In the genomic region with DNA sequence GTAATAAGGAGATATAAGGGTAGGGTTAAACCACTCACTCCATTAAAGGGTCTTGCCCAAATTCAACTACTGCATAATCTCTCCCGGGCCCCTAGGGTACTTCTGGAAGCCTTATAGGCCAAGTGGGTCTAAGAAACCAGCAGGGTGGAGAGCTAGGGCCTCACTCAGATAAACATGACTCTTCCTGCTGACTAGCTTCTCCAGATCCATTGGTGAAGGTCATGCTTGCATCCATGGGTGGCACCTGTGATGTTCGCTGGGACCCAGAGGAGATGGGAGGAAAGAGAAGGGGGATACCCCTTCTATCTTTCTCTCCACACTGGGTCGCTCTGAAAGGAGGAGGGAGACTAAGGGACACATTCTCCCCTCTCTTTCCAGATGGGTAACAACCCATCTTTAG, we compare ENCODE assay signal across 25 cellular contexts. TPM values are rescaled to one million over a fixed set of nuclear protein-coding genes. Genes with fewer than 3 reads are reported as not detected.
DNase-seq lines count a peak whose midpoint lies in the region; ATAC-seq, FAIRE-seq and TF ChIP-seq lines count a peak whose summit lies in the region.
"Had no signal": no experiment of that assay in that cellular context is flagged by ENCODE, and none has a peak within 500 bp of the region (broad histone marks: within the 10 kb centered on the region; RNA-seq: fewer than 3 reads in every experiment).

No MANE protein-coding gene starts in this region.

- H4K8ac ChIP-seq in neuronal stem cell (ENCODE audit: low read depth, low read length), result no peak overlapping the region

- H2BK15ac ChIP-seq in neuronal stem cell (ENCODE audit: low read length), result no peak overlapping the region

- H3K4me3 ChIP-seq in HCT116 (replicated peaks in 1 of 2; ENCODE audit: low read depth in 1 of 2, low read length in 2 of 2) (no peak overlapping the region), HEK293 (ENCODE audit: low read depth, low read length) (no peak overlapping the region), neuronal stem cell (ENCODE audit: low read length in 2 of 2) (no peak overlapping the region)
- H3K4me3 ChIP-seq: GM12878 had no signal

- H3K27ac ChIP-seq in HCT116 (ENCODE audit: low read depth, low read length) (no peak overlapping the region), HEK293 (ENCODE audit: extremely low read depth, low read depth, low read length) (no peak overlapping the region), neuronal stem cell (replicated peaks; ENCODE audit: low read length) (no peak overlapping the region)

- no peak overlapping the region for H3K27ac Mint-ChIP-seq in T-cell
- H3K27ac Mint-ChIP-seq: CD8-positive, alpha-beta memory T cell had no signal

- H2BK12ac ChIP-seq in neuronal stem cell (ENCODE audit: low read length), result no peak overlapping the region

- no peak for FAIRE-seq in HTR-8/SVneo (lab: Jason Lieb, UNC)
- FAIRE-seq: A204.1, GM12878, GM19239, H1 had no signal

- peaks cover 15% of the 10 kb centered on the region for H3K36me3 Mint-ChIP-seq in T-cell

- H3K9ac ChIP-seq in HCT116 (ENCODE audit: low read length) (no peak overlapping the region), neuronal stem cell (ENCODE audit: low read depth, low read length, poor library complexity) (no peak overlapping the region)

- TF ChIP-seq RAD21 in HCT116 (IDR thresholded peaks at IDR 0.05; ENCODE audit: low read depth), result no peak

- no peaks in the 10 kb centered on the region for H3K79me1 ChIP-seq in neuronal stem cell (ENCODE audit: low read depth, low read length)

- no peaks in the 10 kb centered on the region for H4K20me1 ChIP-seq in HCT116 (ENCODE audit: insufficient read depth)

- peaks cover 11 to 39% (median 38%) of the 10 kb centered on the region in 3 donors for H3K9me3 Mint-ChIP-seq in T-cell

- H3K9me3 ChIP-seq in HCT116 (ENCODE audit: control insufficient read depth in 1 of 2, insufficient read depth in 1 of 2, low read depth in 1 of 2, low read length in 2 of 2), result peaks cover 9 to 10% of the 10 kb centered on the region in 2 experiments; a peak in 2 of 4 replicates
- H3K9me3 ChIP-seq in HEK293 (ENCODE audit: control insufficient read depth, insufficient read depth, low read depth, low read length), result no peaks in the 10 kb centered on the region
- H3K9me3 ChIP-seq in neuronal stem cell (replicated peaks in 1 of 2; ENCODE audit: control insufficient read depth in 2 of 2, insufficient read depth in 1 of 2, low read depth in 1 of 2, low read length in 2 of 2), result peaks cover 13% of the 10 kb centered on the region in 2 donors

- no peaks in the 10 kb centered on the region for H3K4me1 ChIP-seq in HCT116 (ENCODE audit: control insufficient read depth in 1 of 2, insufficient read depth in 2 of 2, low read length in 2 of 2)
- no peaks in the 10 kb centered on the region for H3K4me1 ChIP-seq in HEK293 (ENCODE audit: control insufficient read depth, insufficient read depth, low read length)
- H3K4me1 ChIP-seq in neuronal stem cell (ENCODE audit: control insufficient read depth in 2 of 2, insufficient read depth in 1 of 2, low read depth in 1 of 2, low read length in 2 of 2), result peaks cover 0 to 2% of the 10 kb centered on the region in 2 donors
- H3K4me1 ChIP-seq: BE2C had no signal

- no peaks in the 10 kb centered on the region for H3K79me2 ChIP-seq in HCT116 (ENCODE audit: insufficient read depth, low read length)

- H2AFZ ChIP-seq in HCT116 (ENCODE audit: low read depth, low read length, poor library complexity, severe bottlenecking) (no peak overlapping the region), neuronal stem cell (ENCODE audit: low read length) (no peak overlapping the region)

- peaks cover 0 to 7% of the 10 kb centered on the region in 2 donors for H3K27me3 Mint-ChIP-seq in T-cell

- intact Hi-C loops in HCT116 (cut with micrococcal nuclease), result no loop called here

- no peak overlapping the region for H2BK120ac ChIP-seq in neuronal stem cell (ENCODE audit: low read depth, low read length)

- no peaks in the 10 kb centered on the region for H3K9me2 ChIP-seq in HCT116 (ENCODE audit: insufficient read depth)

- H2AK5ac ChIP-seq in neuronal stem cell (ENCODE audit: low read depth, low read length), result no peak overlapping the region

- BruUV-seq in HCT116 (replicated peaks; lab: Mats Ljungman, UMichigan), result no TSS peak

- no peak overlapping the region for H3K14ac ChIP-seq in neuronal stem cell (ENCODE audit: low read length)

- peak; percentile 18 for DNase-seq in HCT116 (ENCODE audit: low read depth, low spot score)
- peak; percentile 17 for DNase-seq in OCI-M1 (lab: John Stamatoyannopoulos, UW)
- DNase-seq in neuronal stem cell (ENCODE audit: low spot score), result no peak
- DNase-seq in HTR-8/SVneo (ENCODE audit: insufficient read length, low spot score), result no peak
- no peak for DNase-seq in T-cell
- DNase-seq: ACHN; BE2C; C1 segment of cervical spinal cord; CD4-positive, CD25-positive, alpha-beta regulatory T cell; CD8-positive, alpha-beta memory T cell; COR-L47; DMS153; DND-41; EL; HCEC 1CT; IMR-90; Karpas-422; KBM-7 had no signal

- no peak overlapping the region for H3K4me2 ChIP-seq in HCT116 (ENCODE audit: low read length)
- H3K4me2 ChIP-seq in neuronal stem cell (ENCODE audit: insufficient read depth, low read length, poor library complexity, severe bottlenecking), result no peak overlapping the region

- no peaks in the 10 kb centered on the region for H3K4me1 Mint-ChIP-seq in T-cell

- TF ChIP-seq POLR2A in HCT116 (IDR thresholded peaks at IDR 0.05; ENCODE audit: borderline replicate concordance, extremely low read depth, insufficient read depth, insufficient read length), result no peak

- no peak overlapping the region for H2BK5ac ChIP-seq in neuronal stem cell (ENCODE audit: low read length)

- no CpG with 5 or more reads among the region's 3 CpGs for WGBS in neuronal stem cell (ENCODE audit: extremely low coverage in 2 of 2, insufficient read length in 2 of 2, insufficient replicate concordance in 1 of 2), 2 donors

- no peak overlapping the region for H3K4me3 Mint-ChIP-seq in T-cell
- H3K4me3 Mint-ChIP-seq: CD4-positive, CD25-positive, alpha-beta regulatory T cell had no signal

- H3K27me3 ChIP-seq in HCT116 (ENCODE audit: insufficient read depth, low read length) (no peaks in the 10 kb centered on the region), neuronal stem cell (ENCODE audit: control insufficient read depth in 3 of 3, insufficient read depth in 3 of 3, low read depth in 1 of 3, low read length in 3 of 3) (no peaks in the 10 kb centered on the region)
- H3K27me3 ChIP-seq: BE2C had no signal

- peak overlapping the region; percentile 39 for H4K91ac ChIP-seq in neuronal stem cell (ENCODE audit: low read depth, low read length, poor library complexity)

- no peak overlapping the region for H3K4ac ChIP-seq in neuronal stem cell (ENCODE audit: low read length)

- CTCF ChIA-PET in HCT116 (lab: Charles Lee), result no interaction called here
- CTCF ChIA-PET in HEK293 (lab: Yijun Ruan, JAX), result no interaction called here
- CTCF ChIA-PET in T-cell (lab: Charles Lee), result no interaction called here

- no peak overlapping the region for H3K23ac ChIP-seq in neuronal stem cell (ENCODE audit: low read depth, low read length, poor library complexity)

- H3K18ac ChIP-seq in neuronal stem cell (ENCODE audit: low read length), result no peak overlapping the region

- POLR2A ChIA-PET in HCT116 (lab: Charles Lee), result no interaction called here
- POLR2A ChIA-PET in HEK293 (lab: Yijun Ruan, JAX), result no interaction called here
- POLR2A ChIA-PET in T-cell (lab: Charles Lee), result no interaction called here

- no peaks in the 10 kb centered on the region for H3K36me3 ChIP-seq in HCT116 (ENCODE audit: control insufficient read depth in 1 of 2, insufficient read depth in 2 of 2, low read length in 2 of 2)
- H3K36me3 ChIP-seq in HEK293 (ENCODE audit: control insufficient read depth in 2 of 2, insufficient read depth in 1 of 2, low read length in 2 of 2), result no peaks in the 10 kb centered on the region
- no peaks in the 10 kb centered on the region for H3K36me3 ChIP-seq in neuronal stem cell (replicated peaks in 1 of 2; ENCODE audit: control insufficient read depth in 2 of 2, insufficient read depth in 2 of 2, low read length in 2 of 2)
- H3K36me3 ChIP-seq: BE2C had no signal

- ATAC-seq in HCT116, result no peak
- ATAC-seq in T-cell (replicated peaks in 1 of 4), result no peak
- ATAC-seq: GM12878 had no signal

- RAD21 ChIA-PET in HCT116 (lab: Charles Lee; ENCODE audit: low non-redundant PET in 1 of 2, low total read pairs in 2 of 2, uncharacterized antibody in 2 of 2, unreplicated experiment in 2 of 2), result no interaction called here

- no peak for TF ChIP-seq CTCF in HCT116 (IDR thresholded peaks at IDR 0.05 in 2 of 3, conservative IDR thresholded peaks at IDR 0.05 in 1 of 3; ENCODE audit: borderline replicate concordance in 1 of 3, insufficient read depth in 1 of 3, low read depth in 2 of 3, low read length in 2 of 3)
- TF ChIP-seq CTCF in HEK293 (tag by site-specific recombination; IDR thresholded peaks at IDR 0.05), result no peak

TF ChIP-seq in HCT116, 20 proteins besides CTCF, POLR2A, EP300 and RAD21:
- TF ChIP-seq SRF (IDR thresholded peaks at IDR 0.05; ENCODE audit: low read depth), result no peak
- peak; percentile 95 for TF ChIP-seq CBX3 (IDR thresholded peaks at IDR 0.05; ENCODE audit: low read depth)

TF ChIP-seq in HEK293, 187 proteins besides CTCF, POLR2A, EP300 and RAD21 (continues in another document):
- TF ChIP-seq, protein P1, sequence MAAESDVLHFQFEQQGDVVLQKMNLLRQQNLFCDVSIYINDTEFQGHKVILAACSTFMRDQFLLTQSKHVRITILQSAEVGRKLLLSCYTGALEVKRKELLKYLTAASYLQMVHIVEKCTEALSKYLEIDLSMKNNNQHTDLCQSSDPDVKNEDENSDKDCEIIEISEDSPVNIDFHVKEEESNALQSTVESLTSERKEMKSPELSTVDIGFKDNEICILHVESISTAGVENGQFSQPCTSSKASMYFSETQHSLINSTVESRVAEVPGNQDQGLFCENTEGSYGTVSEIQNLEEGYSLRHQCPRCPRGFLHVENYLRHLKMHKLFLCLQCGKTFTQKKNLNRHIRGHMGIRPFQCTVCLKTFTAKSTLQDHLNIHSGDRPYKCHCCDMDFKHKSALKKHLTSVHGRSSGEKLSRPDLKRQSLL (tag by site-specific recombination; IDR thresholded peaks at IDR 0.05), result no peak
- TF ChIP-seq ZNF626 (tag by site-specific recombination; IDR thresholded peaks at IDR 0.05) (peak; percentile 79), SETDB1 (IDR thresholded peaks at IDR 0.05; ENCODE audit: insufficient read length, low read length) (peak; percentile 75)

RNA-seq across cellular contexts. Expression of a gene that starts 36.1 kb away (rescaled TPM):
- not detected for total RNA-seq in HCT116 (2021; ENCODE audit: unreplicated experiment)
- not detected in 2 replicates for polyA plus RNA-seq in HCT116 (2012)
- not detected for polyA plus RNA-seq in neuronal stem cell (2013, experiment 1 of 2)
- polyA plus RNA-seq in neuronal stem cell (2013, experiment 2 of 2), result not detected
- total RNA-seq in T-cell, result not detected
- total RNA-seq: CD4-positive, CD25-positive, alpha-beta regulatory T cell; CD8-positive, alpha-beta memory T cell; G401; GM12878; H1; HT-29; IMR-90 had no signal
- polyA plus RNA-seq: CD4-positive, CD25-positive, alpha-beta regulatory T cell; CD8-positive, alpha-beta memory T cell; GM12878; H1; IMR-90 had no signal

Comparison
In these comparisons a context has a peak if more than half of its experiments do, and no peak if none do; other contexts are left out.
1. DNase-seq: peak in HCT116 (single experiment) and OCI-M1 (single experiment); none in neuronal stem cell (single experiment), HTR-8/SVneo (single experiment) and T-cell (0 of 34).